12 cellular contexts compared by ENCODE assay signal in genomic region chr3:193857996-193858395, GRCh38.
DNase-seq lines count a peak whose midpoint lies in the region; ATAC-seq and TF ChIP-seq lines count a peak whose summit lies in the region.
"Had no signal": no experiment of that assay in that cellular context is flagged by ENCODE, and none has a peak within 500 bp of the region (broad histone marks: within the 10 kb centered on the region; RNA-seq: fewer than 3 reads in every experiment).

No MANE protein-coding gene starts in this region.

- no peaks in the 10 kb centered on the region for H3K27me3 Mint-ChIP-seq in CD4-positive, alpha-beta T cell
- no peaks in the 10 kb centered on the region for H3K27me3 Mint-ChIP-seq in CD8-positive, alpha-beta T cell (ENCODE audit: low read depth)
- peaks cover 29% of the 10 kb centered on the region for H3K27me3 Mint-ChIP-seq in activated T-helper 2 cell treated with anti-CD3 and anti-CD28 coated beads, Interferon-gamma antibody, Interleukin-2, Interleukin-4, amounts not matched to agents 10 μg/mL and 5 μg/mL and 100 μg/mL, durations not matched to agents 14 hours and 24 hours and 36 hours (ENCODE audit: low read depth)

- H3K4me2 ChIP-seq in OCI-LY7 (ENCODE audit: low read length): no peak overlapping the region
- H3K4me2 ChIP-seq: GM23338 had no signal

- peak; percentile 62 for ATAC-seq in esophagus mucosa
- ATAC-seq in CD4-positive, alpha-beta T cell (ENCODE audit: poor library complexity): no peak
- ATAC-seq in CD8-positive, alpha-beta T cell: no peak
- ATAC-seq: GM23338 had no signal

- no peak for TF ChIP-seq CTCF in CD4-positive, alpha-beta T cell (IDR thresholded peaks at IDR 0.05)
- no peak for TF ChIP-seq CTCF in CD8-positive, alpha-beta T cell (IDR thresholded peaks at IDR 0.05)
- TF ChIP-seq CTCF in OCI-LY7 (conservative IDR thresholded peaks at IDR 0.05; ENCODE audit: low read length): no peak

- no peaks in the 10 kb centered on the region for H3K79me2 ChIP-seq in OCI-LY7 (ENCODE audit: insufficient read depth, low read depth, low read length)

- no peaks in the 10 kb centered on the region for H3K27me3 ChIP-seq in CD4-positive, alpha-beta T cell (ENCODE audit: control insufficient read depth, insufficient read depth, low read length)
- H3K27me3 ChIP-seq in CD8-positive, alpha-beta T cell (ENCODE audit: insufficient read depth, low read length): no peaks in the 10 kb centered on the region
- H3K27me3 ChIP-seq: transverse colon had no signal

- H3K4me3 ChIP-seq in CD8-positive, alpha-beta T cell (ENCODE audit: low read depth, low read length): no peak overlapping the region
- H3K4me3 ChIP-seq in OCI-LY7 (ENCODE audit: low read depth, low read length, poor library complexity, severe bottlenecking): no peak overlapping the region
- H3K4me3 ChIP-seq: GM23338, transverse colon had no signal

- H4K20me1 ChIP-seq in OCI-LY7 (ENCODE audit: insufficient read depth, low read length): no peaks in the 10 kb centered on the region

- no peaks in the 10 kb centered on the region for H3K36me3 ChIP-seq in CD8-positive, alpha-beta T cell (ENCODE audit: insufficient read depth, low read length)
- H3K36me3 ChIP-seq in OCI-LY7 (ENCODE audit: insufficient read depth, low read length): no peaks in the 10 kb centered on the region; the same call in 1 of the 2 replicates
- H3K36me3 ChIP-seq: transverse colon, WERI-Rb-1 had no signal

- DNase-seq in GM04503 (ENCODE audit: low read depth) (peak; percentile 75), OCI-M1 (lab: John Stamatoyannopoulos, UW) (peak; percentile 55), renal cortical epithelial cell (ENCODE audit: low read depth) (peak; percentile 96), OCI-LY7 (ENCODE audit: low spot score) (no peak)
- DNase-seq in CD4-positive, alpha-beta T cell: no peak
- no peak for DNase-seq in CD8-positive, alpha-beta T cell
- no peak for DNase-seq in activated T-helper 2 cell treated with anti-CD3 and anti-CD28 coated beads, Interferon-gamma antibody, Interleukin-2, Interleukin-4, amounts not matched to agents 10 μg/mL and 5 μg/mL and 100 μg/mL, durations not matched to agents 14 hours and 24 hours and 36 hours (ENCODE audit: low spot score)
- DNase-seq: NCI-H1105, transverse colon, WERI-Rb-1 had no signal

- no peaks in the 10 kb centered on the region for H3K4me1 ChIP-seq in CD8-positive, alpha-beta T cell (ENCODE audit: insufficient read depth, low read length)
- H3K4me1 ChIP-seq in OCI-LY7 (ENCODE audit: insufficient read depth, low read length, poor library complexity, severe bottlenecking): peaks cover 19% of the 10 kb centered on the region

- H3K36me3 Mint-ChIP-seq in CD4-positive, alpha-beta T cell (ENCODE audit: low read depth): no peaks in the 10 kb centered on the region
- H3K36me3 Mint-ChIP-seq in CD8-positive, alpha-beta T cell: no peaks in the 10 kb centered on the region
- H3K36me3 Mint-ChIP-seq in activated T-helper 2 cell treated with anti-CD3 and anti-CD28 coated beads, Interferon-gamma antibody, Interleukin-2, Interleukin-4, amounts not matched to agents 10 μg/mL and 5 μg/mL and 100 μg/mL, durations not matched to agents 14 hours and 24 hours and 36 hours (ENCODE audit: low read depth): no peaks in the 10 kb centered on the region

- no peaks in the 10 kb centered on the region for H3K9me3 Mint-ChIP-seq in CD4-positive, alpha-beta T cell
- no peaks in the 10 kb centered on the region for H3K9me3 Mint-ChIP-seq in CD8-positive, alpha-beta T cell
- H3K9me3 Mint-ChIP-seq in activated T-helper 2 cell treated with anti-CD3 and anti-CD28 coated beads, Interferon-gamma antibody, Interleukin-2, Interleukin-4, amounts not matched to agents 10 μg/mL and 5 μg/mL and 100 μg/mL, durations not matched to agents 14 hours and 24 hours and 36 hours: no peaks in the 10 kb centered on the region

- H3K9me3 ChIP-seq in CD4-positive, alpha-beta T cell (ENCODE audit: control insufficient read depth, low read length): no peaks in the 10 kb centered on the region
- H3K9me3 ChIP-seq in CD8-positive, alpha-beta T cell (ENCODE audit: low read length): no peaks in the 10 kb centered on the region
- H3K9me3 ChIP-seq in OCI-LY7 (ENCODE audit: low read length): no peaks in the 10 kb centered on the region
- H3K9me3 ChIP-seq: transverse colon had no signal

- H2AFZ ChIP-seq in OCI-LY7 (ENCODE audit: low read length): no peak overlapping the region
- H2AFZ ChIP-seq: GM23338 had no signal

- POLR2A ChIA-PET in CD4-positive, alpha-beta T cell (lab: Charles Lee): no interaction called here
- POLR2A ChIA-PET in CD8-positive, alpha-beta T cell (lab: Charles Lee): no interaction called here
- POLR2A ChIA-PET in OCI-LY7 (lab: Charles Lee): interaction anchor here (1.3 kb wide), 1 partner anchor 9 kb away, joined by 3 read pairs; no protein-coding TSS in a partner anchor

- no TSS peak for BruUV-seq in OCI-LY7 (replicated peaks; lab: Mats Ljungman, UMichigan)

- no peak overlapping the region for H3K27ac Mint-ChIP-seq in CD4-positive, alpha-beta T cell
- no peak overlapping the region for H3K27ac Mint-ChIP-seq in CD8-positive, alpha-beta T cell
- H3K27ac Mint-ChIP-seq in activated T-helper 2 cell treated with anti-CD3 and anti-CD28 coated beads, Interferon-gamma antibody, Interleukin-2, Interleukin-4, amounts not matched to agents 10 μg/mL and 5 μg/mL and 100 μg/mL, durations not matched to agents 14 hours and 24 hours and 36 hours: no peak overlapping the region
- H3K27ac Mint-ChIP-seq: GM23338 had no signal

- no peak overlapping the region for H3K4me3 Mint-ChIP-seq in CD4-positive, alpha-beta T cell
- no peak overlapping the region for H3K4me3 Mint-ChIP-seq in CD8-positive, alpha-beta T cell
- no peak overlapping the region for H3K4me3 Mint-ChIP-seq in activated T-helper 2 cell treated with anti-CD3 and anti-CD28 coated beads, Interferon-gamma antibody, Interleukin-2, Interleukin-4, amounts not matched to agents 10 μg/mL and 5 μg/mL and 100 μg/mL, durations not matched to agents 14 hours and 24 hours and 36 hours (ENCODE audit: low read depth)
- H3K4me3 Mint-ChIP-seq: GM23338 had no signal

- intact Hi-C loops in CD4-positive, alpha-beta T cell (cut with DNase I, micrococcal nuclease): no loop called here
- intact Hi-C loops in CD8-positive, alpha-beta T cell (cut with DNase I, micrococcal nuclease): no loop called here
- intact Hi-C loops in activated T-helper 2 cell treated with anti-CD3 and anti-CD28 coated beads, Interferon-gamma antibody, Interleukin-2, Interleukin-4, amounts not matched to agents 10 μg/mL and 5 μg/mL and 100 μg/mL, durations not matched to agents 14 hours and 24 hours and 36 hours (cut with micrococcal nuclease): no loop called here
- intact Hi-C loops in OCI-LY7 (cut with micrococcal nuclease; ENCODE audit: unreplicated experiment): no loop called here

- no peaks in the 10 kb centered on the region for H3K9me2 ChIP-seq in OCI-LY7 (ENCODE audit: insufficient read depth, low read length)

- no peaks in the 10 kb centered on the region for H3K4me1 Mint-ChIP-seq in CD4-positive, alpha-beta T cell (ENCODE audit: low read depth)
- no peaks in the 10 kb centered on the region for H3K4me1 Mint-ChIP-seq in CD8-positive, alpha-beta T cell (ENCODE audit: low read depth)
- H3K4me1 Mint-ChIP-seq in activated T-helper 2 cell treated with anti-CD3 and anti-CD28 coated beads, Interferon-gamma antibody, Interleukin-2, Interleukin-4, amounts not matched to agents 10 μg/mL and 5 μg/mL and 100 μg/mL, durations not matched to agents 14 hours and 24 hours and 36 hours (ENCODE audit: low read depth): no peaks in the 10 kb centered on the region

- CTCF ChIA-PET in CD4-positive, alpha-beta T cell (lab: Charles Lee): no interaction called here
- CTCF ChIA-PET in CD8-positive, alpha-beta T cell (lab: Charles Lee): no interaction called here
- CTCF ChIA-PET in OCI-LY7 (lab: Charles Lee; ENCODE audit: unreplicated experiment): no interaction called here

- H3K27ac ChIP-seq in CD4-positive, alpha-beta T cell (ENCODE audit: low read depth, low read length): no peak overlapping the region
- H3K27ac ChIP-seq in CD8-positive, alpha-beta T cell (ENCODE audit: low read depth, low read length): no peak overlapping the region
- H3K27ac ChIP-seq in OCI-LY7 (ENCODE audit: low read depth, low read length, poor library complexity, severe bottlenecking): no peak overlapping the region
- H3K27ac ChIP-seq: WERI-Rb-1 had no signal

Comparison
In these comparisons a context has a peak if more than half of its experiments do, and no peak if none do; other contexts are left out.
1. DNase-seq: peak in GM04503 (single experiment), OCI-M1 (single experiment) and renal cortical epithelial cell (single experiment); none in CD4-positive, alpha-beta T cell (0 of 10), CD8-positive, alpha-beta T cell (0 of 7), activated T-helper 2 cell treated with anti-CD3 and anti-CD28 coated beads, Interferon-gamma antibody, Interleukin-2, Interleukin-4, amounts not matched to agents 10 μg/mL and 5 μg/mL and 100 μg/mL, durations not matched to agents 14 hours and 24 hours and 36 hours (single experiment) and OCI-LY7 (single experiment).